In the genomic region with DNA sequence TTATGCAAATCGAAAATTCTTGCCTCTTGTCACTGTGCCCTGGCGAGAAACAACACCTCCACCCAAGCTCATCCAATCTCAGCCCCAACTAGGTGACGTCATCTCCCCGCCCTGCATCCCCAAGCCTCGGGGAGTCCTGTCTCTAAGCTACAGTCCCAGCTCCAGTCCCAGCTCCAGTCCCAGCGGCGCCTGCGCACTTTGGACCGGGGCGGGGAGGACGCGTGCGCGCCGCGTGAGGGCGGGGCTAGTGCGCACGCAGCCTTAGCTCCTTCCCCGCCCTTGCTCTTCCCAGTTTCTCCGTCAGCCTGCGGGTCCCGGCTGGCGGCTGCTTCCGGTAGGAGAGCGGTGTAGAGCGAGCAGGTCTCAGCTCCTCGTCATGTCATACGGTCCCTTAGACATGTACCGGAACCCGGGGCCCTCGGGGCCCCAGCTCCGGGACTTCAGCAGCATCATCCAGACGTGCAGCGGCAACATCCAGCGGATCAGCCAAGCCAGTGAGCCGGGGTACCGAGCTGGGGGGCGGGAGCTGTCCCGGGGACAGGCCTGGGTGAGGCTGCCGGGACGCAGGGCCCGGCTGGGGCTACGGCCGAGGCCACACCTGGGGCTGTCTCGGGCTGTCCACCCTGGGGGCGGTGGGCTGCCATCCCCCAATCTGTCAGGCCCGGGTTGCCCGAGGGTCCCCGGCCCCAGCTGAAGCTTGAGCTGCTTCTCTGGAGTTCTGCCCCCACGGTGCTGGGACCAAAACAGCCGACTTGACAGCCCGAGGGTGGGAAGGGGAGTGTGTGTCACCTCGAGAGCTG, we compare ENCODE assay signal across 8 cellular contexts. TPM values are rescaled to one million over a fixed set of nuclear protein-coding genes. Genes with fewer than 3 reads are reported as not detected.
DNase-seq lines count a peak whose midpoint lies in the region; ATAC-seq lines count a peak whose summit lies in the region.

A gene (plus strand): TSS at position 288 of the 800 bp plus-strand sequence. CDS start 89 bp downstream, at position 377.

- ATAC-seq in GM19372 (IDR thresholded peaks at IDR 0.05; ENCODE audit: low read depth, unreplicated experiment): peak; percentile 95
- ATAC-seq in HG03558 (IDR thresholded peaks at IDR 0.05; ENCODE audit: extremely low read depth, unreplicated experiment): peak; percentile 82
- ATAC-seq in left lobe of liver: peak; percentile 98

- DNase-seq in C1 segment of cervical spinal cord (lab: John Stamatoyannopoulos, UW) (peak; percentile 66 to 99 (median 96)), NCI-H748 treated with DMSO at 0.1 percent for 48 hours (lab: John Stamatoyannopoulos, UW) (peak; percentile 87), dedifferentiated amniotic fluid mesenchymal stem cell (ENCODE audit: extremely low spot score) (peak; percentile 99), left lobe of liver (ENCODE audit: low spot score) (peak; percentile 99)
- DNase-seq in activated CD4-positive, alpha-beta T cell treated with anti-CD3 and anti-CD28 coated beads, Interleukin-2, amount 50 U/mL, for 24 hours (ENCODE audit: low read depth in 1 of 2, low spot score in 1 of 2): peak; percentile 96 to 99
- DNase-seq in stimulated activated CD4-positive, alpha-beta T cell treated with anti-CD3 and anti-CD28 coated beads, Interleukin-2, amount 100 ng/mL, for 4 hours (ENCODE audit: low read depth): peak; percentile 98

RNA-seq across cellular contexts. Expression of the gene that starts here (rescaled TPM):
- 14.4 TPM for total RNA-seq in left lobe of liver

Comparison
In these comparisons a context has a peak if more than half of its experiments do, and no peak if none do; other contexts are left out.
1. Peak in every context shown above with its lines: DNase-seq and ATAC-seq.